In genomic region chr1:8398086-8398485, GRCh38 we compare ENCODE assay signal across 9 cellular contexts.
A peak's percentile ranks its signal among the peaks of the same experiment; 100 is the strongest.
DNase-seq lines count a peak whose midpoint lies in the region; ATAC-seq and TF ChIP-seq lines count a peak whose summit lies in the region.
"Had no signal": no experiment of that assay in that cellular context is flagged by ENCODE, and none has a peak within 500 bp of the region (broad histone marks: within the 10 kb centered on the region; RNA-seq: fewer than 3 reads in every experiment).

No MANE protein-coding gene starts in this region.

- H3K4me3 Mint-ChIP-seq in CD8-positive, alpha-beta T cell = no peak overlapping the region
- no peak overlapping the region for H3K4me3 Mint-ChIP-seq in chondrocyte (ENCODE audit: unreplicated experiment)
- no peak overlapping the region for H3K4me3 Mint-ChIP-seq in osteocyte (ENCODE audit: unreplicated experiment)

- intact Hi-C loops in CD8-positive, alpha-beta T cell (cut with DNase I, micrococcal nuclease) = loop anchor here in 1 of 2 experiments (5.0 kb wide), 1 partner anchor 34 kb away; no protein-coding TSS in a partner anchor

- H3K79me2 ChIP-seq in OCI-LY3 (ENCODE audit: low read length) = peaks cover 18% of the 10 kb centered on the region

- H3K27me3 Mint-ChIP-seq in CD8-positive, alpha-beta T cell (ENCODE audit: low read depth) = no peaks in the 10 kb centered on the region
- H3K27me3 Mint-ChIP-seq in chondrocyte (ENCODE audit: low read depth) = no peaks in the 10 kb centered on the region
- no peaks in the 10 kb centered on the region for H3K27me3 Mint-ChIP-seq in osteocyte (ENCODE audit: unreplicated experiment)

- peaks cover 57% of the 10 kb centered on the region for H3K4me1 Mint-ChIP-seq in CD8-positive, alpha-beta T cell (ENCODE audit: low read depth)
- peaks cover 56% of the 10 kb centered on the region for H3K4me1 Mint-ChIP-seq in chondrocyte (ENCODE audit: low read depth)
- H3K4me1 Mint-ChIP-seq in osteocyte (ENCODE audit: unreplicated experiment) = peaks cover 48% of the 10 kb centered on the region

- peaks cover 7% of the 10 kb centered on the region; the same call in 1 of the 2 replicates for H4K20me1 ChIP-seq in OCI-LY3 (ENCODE audit: insufficient read depth, low read length)

- POLR2A ChIA-PET in CD8-positive, alpha-beta T cell (lab: Charles Lee) = interaction anchor here (0.7 kb wide), 1 partner anchor 32 kb away, joined by 3 read pairs; no protein-coding TSS in a partner anchor

- DNase-seq in CD8-positive, alpha-beta T cell = no peak
- DNase-seq in chondrocyte (ENCODE audit: low spot score) = no peak
- no peak for DNase-seq in osteocyte (ENCODE audit: extremely low spot score, unreplicated experiment)
- DNase-seq in SJCRH30 = no peak
- no peak for DNase-seq in stimulated activated CD4-positive, alpha-beta T cell treated with anti-CD3 and anti-CD28 coated beads, Interleukin-4, amount 100 ng/mL, for 1 hour
- DNase-seq: left colon had no signal

- no peak overlapping the region for H2AFZ ChIP-seq in OCI-LY3 (ENCODE audit: low read depth, low read length)

- H3K27ac ChIP-seq in CD8-positive, alpha-beta T cell (ENCODE audit: low read depth, low read length) = no peak overlapping the region
- H3K27ac ChIP-seq in OCI-LY3 (ENCODE audit: low read length) = peak overlapping the region; percentile 86
- no peak overlapping the region for H3K27ac ChIP-seq in SJCRH30

- peak overlapping the region; percentile 76 for H3K4me2 ChIP-seq in OCI-LY3 (ENCODE audit: low read length)

- no peak for TF ChIP-seq CTCF in CD8-positive, alpha-beta T cell (IDR thresholded peaks at IDR 0.05)
- TF ChIP-seq CTCF in OCI-LY3 (IDR thresholded peaks at IDR 0.05; ENCODE audit: low read depth, low read length) (no peak), chondrocyte (IDR thresholded peaks at IDR 0.05) (no peak), osteocyte (IDR thresholded peaks at IDR 0.05) (no peak)

- no peaks in the 10 kb centered on the region for H3K9me3 ChIP-seq in CD8-positive, alpha-beta T cell (ENCODE audit: low read length)
- H3K9me3 ChIP-seq in OCI-LY3 (ENCODE audit: insufficient read depth, low read length) = no peaks in the 10 kb centered on the region
- H3K9me3 ChIP-seq in SJCRH30 (replicated peaks) = no peaks in the 10 kb centered on the region

- H3K4me1 ChIP-seq in CD8-positive, alpha-beta T cell (ENCODE audit: insufficient read depth, low read length) = peaks cover 41% of the 10 kb centered on the region
- H3K4me1 ChIP-seq in OCI-LY3 (ENCODE audit: low read length) (peaks cover 43% of the 10 kb centered on the region), SJCRH30 (peaks cover 4% of the 10 kb centered on the region; the same call in 1 of the 2 replicates)

- no peaks in the 10 kb centered on the region for H3K27me3 ChIP-seq in CD8-positive, alpha-beta T cell (ENCODE audit: insufficient read depth, low read length)
- H3K27me3 ChIP-seq in OCI-LY3 (ENCODE audit: low read depth, low read length) = no peaks in the 10 kb centered on the region
- no peaks in the 10 kb centered on the region for H3K27me3 ChIP-seq in SJCRH30

- ATAC-seq in CD8-positive, alpha-beta T cell = no peak
- ATAC-seq in GM21786 (IDR thresholded peaks at IDR 0.05; ENCODE audit: unreplicated experiment) (no peak), HG02852 (IDR thresholded peaks at IDR 0.05; ENCODE audit: unreplicated experiment) (no peak)

- CTCF ChIA-PET in CD8-positive, alpha-beta T cell (lab: Charles Lee) = no interaction called here

- H3K9me3 Mint-ChIP-seq in CD8-positive, alpha-beta T cell = no peaks in the 10 kb centered on the region
- H3K9me3 Mint-ChIP-seq in chondrocyte (ENCODE audit: low read depth) (no peaks in the 10 kb centered on the region), osteocyte (ENCODE audit: unreplicated experiment) (no peaks in the 10 kb centered on the region)

- peak overlapping the region; percentile 92 for H3K27ac Mint-ChIP-seq in CD8-positive, alpha-beta T cell
- H3K27ac Mint-ChIP-seq in chondrocyte (ENCODE audit: unreplicated experiment) (peak overlapping the region; percentile 78), osteocyte (ENCODE audit: unreplicated experiment) (peak overlapping the region; percentile 71)

- H3K9ac ChIP-seq in OCI-LY3 (ENCODE audit: low read length) = peak overlapping the region; percentile 37; the same call in 1 of the 2 replicates

- H3K36me3 Mint-ChIP-seq in CD8-positive, alpha-beta T cell = peaks cover 27% of the 10 kb centered on the region
- H3K36me3 Mint-ChIP-seq in chondrocyte (ENCODE audit: low read depth) (peaks cover 3% of the 10 kb centered on the region), osteocyte (ENCODE audit: unreplicated experiment) (peaks cover 22% of the 10 kb centered on the region)

- no peaks in the 10 kb centered on the region for H3K36me3 ChIP-seq in CD8-positive, alpha-beta T cell (ENCODE audit: insufficient read depth, low read length)
- peaks cover 20% of the 10 kb centered on the region for H3K36me3 ChIP-seq in OCI-LY3 (replicated peaks; ENCODE audit: low read depth, low read length)
- peaks cover 57% of the 10 kb centered on the region for H3K36me3 ChIP-seq in SJCRH30

- no peak overlapping the region for H3K4me3 ChIP-seq in CD8-positive, alpha-beta T cell (ENCODE audit: low read depth, low read length)
- peak overlapping the region; percentile 47; the same call in 1 of the 2 replicates for H3K4me3 ChIP-seq in OCI-LY3 (ENCODE audit: low read length)
- no peak overlapping the region for H3K4me3 ChIP-seq in SJCRH30
